Comparison of ENCODE assay signal across 23 cellular contexts in genomic region chr2:142725386-142725785, GRCh38.
"Had no signal": no experiment of that assay in that cellular context is flagged by ENCODE, and none has a peak within 500 bp of the region (broad histone marks: within the 10 kb centered on the region; RNA-seq: fewer than 3 reads in every experiment).

No MANE protein-coding gene starts in this region.

- H3K36me3 ChIP-seq: esophagus muscularis mucosa, heart right ventricle, lower lobe of right lung, neural progenitor cell, spleen, suprapubic skin, tibial artery had no signal

- H3K4me3 ChIP-seq: esophagus muscularis mucosa, heart right ventricle, lower lobe of right lung, neural progenitor cell, spleen, suprapubic skin, tibial artery had no signal

- H3K27ac ChIP-seq: esophagus muscularis mucosa, foreskin keratinocyte, heart right ventricle, lower lobe of right lung, neural progenitor cell, spleen, suprapubic skin, tibial artery had no signal

- H3K4me1 ChIP-seq: esophagus muscularis mucosa, foreskin keratinocyte, heart right ventricle, lower lobe of right lung, neural progenitor cell, spleen, suprapubic skin had no signal

- DNase-seq: activated B cell treated with CpG ODN at 0.5 μM for 24 hours; activated CD8-positive, alpha-beta memory T cell treated with anti-CD3 and anti-CD28 coated beads, Interleukin-2, amount 10 ng/mL, durations not matched to agents 7 days and 5 days; activated CD8-positive, alpha-beta T cell treated with anti-CD3 and anti-CD28 coated beads, Interleukin-2, amount 10 ng/mL, durations not matched to agents 7 days and 5 days; activated naive CD4-positive, alpha-beta T cell; activated T-cell treated with anti-CD3 and anti-CD28 coated beads, Interleukin-2, amount 50 U/mL, for 48 hours; anterior cingulate cortex; endodermal cell; foreskin keratinocyte; heart right ventricle; kidney glomerular epithelial cell; lower lobe of right lung; mesendoderm; natural killer cell; occipital lobe; right cardiac atrium; spleen; stimulated activated naive CD4-positive, alpha-beta T cell; tibial artery had no signal

- H3K9me3 ChIP-seq: lower lobe of right lung, suprapubic skin had no signal

- H3K27me3 ChIP-seq: esophagus muscularis mucosa, foreskin keratinocyte, heart right ventricle, neural progenitor cell, spleen, suprapubic skin, tibial artery had no signal

- ATAC-seq: activated CD8-positive, alpha-beta memory T cell treated with anti-CD3 and anti-CD28 coated beads, Interleukin-2, amount 10 ng/mL, durations not matched to agents 7 days and 5 days; activated CD8-positive, alpha-beta T cell treated with anti-CD3 and anti-CD28 coated beads, Interleukin-2, amount 10 ng/mL, durations not matched to agents 7 days and 5 days; activated naive CD4-positive, alpha-beta T cell treated with anti-CD3 and anti-CD28 coated beads, Interleukin-2, amount 50 U/mL, for 72 hours; foreskin keratinocyte; heart right ventricle; left lobe of liver; lower lobe of right lung; natural killer cell; right cardiac atrium had no signal
